Comparison of ENCODE assay signal across 1 cellular context in genomic region chr4:139223682-139224317, GRCh38.
TF ChIP-seq lines count a peak whose summit lies in the region.

No MANE protein-coding gene starts in this region.

TF ChIP-seq in GM23338, 12 proteins besides CTCF, POLR2A, EP300 and RAD21 (continued from another document):
- TF ChIP-seq REST (IDR thresholded peaks at IDR 0.05; ENCODE audit: unreplicated experiment) (no peak), ZNF331 (CRISPR knock-in tag; IDR thresholded peaks at IDR 0.05; ENCODE audit: low read depth) (no peak), NANOG (IDR thresholded peaks at IDR 0.05; ENCODE audit: borderline replicate concordance) (no peak), CREB1 (CRISPR knock-in tag; IDR thresholded peaks at IDR 0.05; ENCODE audit: low read depth) (no peak)
